1 cellular context compared by ENCODE assay signal in the genomic region with DNA sequence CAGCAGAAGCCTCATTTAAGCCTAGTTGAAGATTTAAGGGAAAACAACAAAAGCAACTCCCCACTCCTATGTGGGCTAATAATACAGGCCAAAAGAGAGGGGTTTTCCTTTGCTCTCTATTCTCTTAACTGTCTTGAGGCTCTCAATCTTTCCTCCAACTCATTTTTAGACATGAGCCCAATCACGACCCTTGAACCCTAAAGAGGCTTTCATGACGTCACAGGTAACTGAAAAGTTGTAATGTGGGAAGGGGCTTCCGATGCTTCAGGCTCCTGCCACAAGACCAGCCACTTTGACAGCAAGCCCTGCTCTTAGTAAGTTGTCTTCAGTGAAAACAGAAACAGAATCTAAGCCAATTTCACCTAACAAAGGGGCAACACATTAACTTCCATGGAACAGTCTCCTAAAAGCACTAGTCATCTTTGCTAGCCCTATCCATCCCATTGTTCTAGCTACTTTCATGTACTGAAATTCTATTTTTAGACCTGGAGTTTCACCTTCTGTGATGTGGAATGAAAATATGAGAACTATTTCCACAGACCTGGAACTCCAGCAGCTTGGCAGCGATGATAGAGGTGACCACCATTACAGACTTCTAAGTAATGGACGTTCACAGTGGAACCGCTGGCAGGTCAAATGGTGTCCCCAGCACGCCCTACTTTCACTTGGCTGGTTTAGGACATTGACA.
TF ChIP-seq lines count a peak whose summit lies in the region.

No MANE protein-coding gene starts in this region.

TF ChIP-seq in SK-N-SH treated with all-trans-retinoic acid at 6 μM for 48 hours, 23 proteins besides CTCF, POLR2A, EP300 and RAD21 (continued from another document):
- no peak for TF ChIP-seq TCF4 (CRISPR knock-in tag; IDR thresholded peaks at IDR 0.05; ENCODE audit: borderline replicate concordance)
